ENCODE assay signal across 8 cellular contexts in the genomic region with DNA sequence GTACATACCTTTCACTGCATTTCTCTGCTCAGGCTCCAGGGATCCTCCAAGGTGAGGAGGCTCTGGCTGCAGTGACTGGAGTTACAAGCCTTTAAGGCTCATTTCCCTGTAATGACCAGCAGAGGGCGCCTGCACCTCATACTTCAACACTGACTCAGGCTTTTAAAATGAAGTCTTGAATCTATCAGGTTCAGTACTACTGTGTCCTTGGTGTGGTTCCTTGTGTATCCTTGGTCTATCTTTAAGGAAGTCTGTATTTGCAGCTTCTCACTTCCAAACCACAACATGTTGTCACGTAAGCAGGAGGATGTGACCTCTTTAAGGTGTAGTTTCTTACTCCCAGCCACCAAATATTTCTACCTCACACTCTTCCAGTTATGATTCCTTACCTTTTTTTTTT. TPM values are rescaled to one million over a fixed set of nuclear protein-coding genes. Genes with fewer than 3 reads are reported as not detected.
A peak's percentile ranks its signal among the peaks of the same experiment; 100 is the strongest.
DNase-seq lines count a peak whose midpoint lies in the region; ATAC-seq and TF ChIP-seq lines count a peak whose summit lies in the region.

No MANE protein-coding gene starts in this region.

- H3K4me3 ChIP-seq in lung = no peak overlapping the region

- H3K4me1 ChIP-seq in lung (ENCODE audit: control insufficient read depth in 2 of 2, insufficient read depth in 2 of 2, low read length in 2 of 2) = peaks cover 4 to 10% of the 10 kb centered on the region in 2 donors

- H3K36me3 ChIP-seq in lung (ENCODE audit: control insufficient read depth in 2 of 2, insufficient read depth in 2 of 2, low read length in 2 of 2) = no peaks in the 10 kb centered on the region

- H3K27ac ChIP-seq in lung (ENCODE audit: low read depth in 1 of 2, low read length in 1 of 2) = peak overlapping the region in 1 of 2 donors; percentile 23

- TF ChIP-seq CTCF in lung (IDR thresholded peaks at IDR 0.05; ENCODE audit: control extremely low read depth, extremely low read depth) = peak; percentile 98

- DNase-seq in COLO668 (lab: John Stamatoyannopoulos, UW; ENCODE audit: unreplicated experiment) = peak; percentile 48
- peak; percentile 62 to 75 for DNase-seq in NCI-H526 (lab: John Stamatoyannopoulos, UW)
- DNase-seq in activated CD4-positive, alpha-beta T cell treated with anti-CD3 and anti-CD28 coated beads, Interleukin-2, amount 50 U/mL, for 1 hour = peak; percentile 59
- peak; percentile 65 to 86 for DNase-seq in dermis microvascular lymphatic vessel endothelial cell (ENCODE audit: low read depth in 2 of 2)
- DNase-seq in lung (ENCODE audit: low spot score) = peak; percentile 71
- peak; percentile 43 for DNase-seq in stimulated activated CD8-positive, alpha-beta memory T cell treated with anti-CD3 and anti-CD28 coated beads, Interleukin-15, amount 100 ng/mL, for 1 hour (ENCODE audit: low read depth)

- 6 to 10% methylated on average over 2 of the region's 2 CpGs for WGBS in lung, 2 donors

- ATAC-seq in GM19452 (IDR thresholded peaks at IDR 0.05; ENCODE audit: unreplicated experiment) = peak; percentile 94
- ATAC-seq in HG03469 (IDR thresholded peaks at IDR 0.05; ENCODE audit: unreplicated experiment) = peak; percentile 79
- peak; percentile 94 for ATAC-seq in lung (ENCODE audit: insufficient read depth, low FRiP score)

- no peaks in the 10 kb centered on the region for H3K9me3 ChIP-seq in lung (ENCODE audit: control insufficient read depth in 2 of 2, insufficient read depth in 1 of 2, low read length in 1 of 2)

- H3K27me3 ChIP-seq in lung (ENCODE audit: control insufficient read depth, insufficient read depth) = no peaks in the 10 kb centered on the region

RNA-seq across cellular contexts. Expression of a gene that starts 43.1 kb away (rescaled TPM):
- 1.1 and 1.4 TPM in 2 replicates for total RNA-seq in dermis microvascular lymphatic vessel endothelial cell
- total RNA-seq in lung = 1 to 10 TPM; 4.0 to 6.4 TPM
- 10 to 100 TPM in 1 of 2 donors, 1 to 10 TPM in 1; 8.4 to 17.7 TPM for polyA plus RNA-seq in lung
